Comparison of ENCODE assay signal across 20 cellular contexts in the genomic region with DNA sequence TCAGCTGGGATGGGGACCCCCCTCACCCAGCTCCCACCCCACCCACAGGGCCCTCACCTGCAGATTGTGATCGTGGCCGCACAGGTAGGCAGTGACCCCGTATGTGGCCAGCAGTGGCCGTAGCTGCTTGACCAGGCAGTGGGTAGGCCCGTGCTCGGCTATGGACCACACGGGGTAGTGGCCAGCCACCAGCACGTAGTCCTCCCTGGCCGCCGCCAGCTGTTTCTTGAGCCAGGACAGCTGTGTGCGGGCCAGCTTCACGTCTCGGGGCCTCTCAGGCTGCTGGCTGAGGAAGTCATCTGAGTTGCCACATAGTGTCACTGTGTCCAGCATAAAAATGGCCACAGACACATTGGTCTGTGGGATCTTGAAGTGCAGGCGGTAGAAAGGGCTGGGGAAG. TPM values are rescaled to one million over a fixed set of nuclear protein-coding genes. Genes with fewer than 3 reads are reported as not detected.
DNase-seq lines count a peak whose midpoint lies in the region; ATAC-seq and TF ChIP-seq lines count a peak whose summit lies in the region.
"Had no signal": no experiment of that assay in that cellular context is flagged by ENCODE, and none has a peak within 500 bp of the region (broad histone marks: within the 10 kb centered on the region; RNA-seq: fewer than 3 reads in every experiment).

No MANE protein-coding gene starts in this region.

- H3K9me3 ChIP-seq in naive thymus-derived CD4-positive, alpha-beta T cell (ENCODE audit: control insufficient read depth in 2 of 3, low read length in 3 of 3) = no peaks in the 10 kb centered on the region
- H3K9me3 ChIP-seq in upper lobe of right lung (no peaks in the 10 kb centered on the region), mucosa of descending colon (no peaks in the 10 kb centered on the region), esophagus squamous epithelium (no peaks in the 10 kb centered on the region), stomach (no peaks in the 10 kb centered on the region)
- H3K9me3 ChIP-seq: BE2C, MG63 had no signal

- H3K27me3 ChIP-seq in naive thymus-derived CD4-positive, alpha-beta T cell (ENCODE audit: control insufficient read depth in 2 of 2, insufficient read depth in 2 of 2, low read length in 2 of 2) = no peaks in the 10 kb centered on the region
- H3K27me3 ChIP-seq in upper lobe of right lung = no peaks in the 10 kb centered on the region
- no peaks in the 10 kb centered on the region for H3K27me3 ChIP-seq in esophagus squamous epithelium
- peaks cover 0 to 16% (median 0%) of the 10 kb centered on the region in 3 donors for H3K27me3 ChIP-seq in stomach
- H3K27me3 ChIP-seq: BE2C, MG63 had no signal

- no peak overlapping the region for H3K4me3 Mint-ChIP-seq in T-helper 2 cell treated with Interferon-gamma antibody and Interleukin-4, amounts not matched to agents 5 μg/mL and 100 μg/mL, for 36 hours
- H3K4me3 Mint-ChIP-seq in activated B cell treated with CpG ODN at 0.5 μM for 24 hours = no peak overlapping the region
- H3K4me3 Mint-ChIP-seq in naive thymus-derived CD4-positive, alpha-beta T cell = peak overlapping the region in 4 of 10 donors; percentile 12 to 45 (median 36)

- no peak for DNase-seq in T-helper 2 cell treated with Interferon-gamma antibody and Interleukin-4, amounts not matched to agents 5 μg/mL and 100 μg/mL, for 36 hours (ENCODE audit: low spot score)
- DNase-seq in T-helper 2 cell (no peak), activated B cell treated with CpG ODN at 0.5 μM for 24 hours (no peak), upper lobe of right lung (no peak), mucosa of descending colon (no peak), esophagus squamous epithelium (lab: John Stamatoyannopoulos, UW) (no peak), stomach (no peak)
- DNase-seq in naive thymus-derived CD4-positive, alpha-beta T cell = no peak
- DNase-seq: BE2C, DMS79 treated with DMSO at 0.1 percent for 48 hours, Karpas-422, MG63, NCI-H1092 treated with DMSO at 0.1 percent for 48 hours, NCI-H1694, NCI-H524, SHP77 had no signal

- ATAC-seq in activated B cell treated with CpG ODN at 0.5 μM for 24 hours (ENCODE audit: low read depth) = no peak
- no peak for ATAC-seq in naive thymus-derived CD4-positive, alpha-beta T cell
- ATAC-seq in upper lobe of right lung = peak; percentile 18
- ATAC-seq in mucosa of descending colon = no peak
- ATAC-seq: HCT116, Panc1 had no signal

- no peaks in the 10 kb centered on the region for H3K27me3 Mint-ChIP-seq in T-helper 2 cell treated with Interferon-gamma antibody and Interleukin-4, amounts not matched to agents 5 μg/mL and 100 μg/mL, for 36 hours (ENCODE audit: low read depth)
- no peaks in the 10 kb centered on the region for H3K27me3 Mint-ChIP-seq in activated B cell treated with CpG ODN at 0.5 μM for 24 hours
- H3K27me3 Mint-ChIP-seq in naive thymus-derived CD4-positive, alpha-beta T cell = no peaks in the 10 kb centered on the region

- H3K36me3 Mint-ChIP-seq in T-helper 2 cell treated with Interferon-gamma antibody and Interleukin-4, amounts not matched to agents 5 μg/mL and 100 μg/mL, for 36 hours (ENCODE audit: low read depth) = peaks cover 4% of the 10 kb centered on the region
- peaks cover 13% of the 10 kb centered on the region for H3K36me3 Mint-ChIP-seq in activated B cell treated with CpG ODN at 0.5 μM for 24 hours (ENCODE audit: low read depth)
- H3K36me3 Mint-ChIP-seq in naive thymus-derived CD4-positive, alpha-beta T cell = peaks cover 0 to 15% (median 0%) of the 10 kb centered on the region in 5 donors

- POLR2A ChIA-PET in activated B cell treated with CpG ODN at 0.5 μM for 24 hours (lab: Charles Lee) = interaction anchor here (0.5 to 9.2 kb wide), 7 partner anchors 6 to 1073 kb away, joined by 3 to 314 read pairs (median 3); a partner anchor contains a TSS
- POLR2A ChIA-PET in naive thymus-derived CD4-positive, alpha-beta T cell (lab: Charles Lee) = no interaction called here

- WGBS in esophagus squamous epithelium, 2 donors = 89 to 94% methylated on average over 5 to 8 of the region's 14 CpGs
- 82 to 92% (median 90%) methylated on average over 14 of the region's 14 CpGs for WGBS in stomach, 5 donors

- peaks cover 0 to 18% (median 0%) of the 10 kb centered on the region in 3 experiments for H3K36me3 ChIP-seq in naive thymus-derived CD4-positive, alpha-beta T cell (ENCODE audit: control insufficient read depth in 2 of 3, insufficient read depth in 3 of 3, low read length in 3 of 3)
- no peaks in the 10 kb centered on the region for H3K36me3 ChIP-seq in upper lobe of right lung
- H3K36me3 ChIP-seq in mucosa of descending colon (ENCODE audit: low read depth) = no peaks in the 10 kb centered on the region
- H3K36me3 ChIP-seq in esophagus squamous epithelium = peaks cover 0 to 16% (median 7%) of the 10 kb centered on the region in 3 donors
- H3K36me3 ChIP-seq in stomach = peaks cover 0 to 18% (median 5%) of the 10 kb centered on the region in 4 donors
- H3K36me3 ChIP-seq: BE2C, MG63 had no signal

- H3K9me3 Mint-ChIP-seq in T-helper 2 cell treated with Interferon-gamma antibody and Interleukin-4, amounts not matched to agents 5 μg/mL and 100 μg/mL, for 36 hours = no peaks in the 10 kb centered on the region
- no peaks in the 10 kb centered on the region for H3K9me3 Mint-ChIP-seq in activated B cell treated with CpG ODN at 0.5 μM for 24 hours
- H3K9me3 Mint-ChIP-seq in naive thymus-derived CD4-positive, alpha-beta T cell = no peaks in the 10 kb centered on the region

- peaks cover 5 to 28% of the 10 kb centered on the region in 2 donors for H3K4me1 ChIP-seq in naive thymus-derived CD4-positive, alpha-beta T cell (ENCODE audit: control insufficient read depth in 2 of 2, insufficient read depth in 2 of 2, low read length in 2 of 2)
- peaks cover 24% of the 10 kb centered on the region for H3K4me1 ChIP-seq in upper lobe of right lung
- H3K4me1 ChIP-seq in mucosa of descending colon (ENCODE audit: low read depth) = peaks cover 2% of the 10 kb centered on the region
- H3K4me1 ChIP-seq in esophagus squamous epithelium = peaks cover 12 to 40% (median 21%) of the 10 kb centered on the region in 3 donors
- peaks cover 12 to 40% (median 37%) of the 10 kb centered on the region in 4 donors for H3K4me1 ChIP-seq in stomach

- H3K4me3 ChIP-seq in naive thymus-derived CD4-positive, alpha-beta T cell (ENCODE audit: low read length) = no peak overlapping the region
- peak overlapping the region; percentile 58 for H3K4me3 ChIP-seq in upper lobe of right lung
- no peak overlapping the region for H3K4me3 ChIP-seq in mucosa of descending colon
- no peak overlapping the region for H3K4me3 ChIP-seq in esophagus squamous epithelium
- no peak overlapping the region for H3K4me3 ChIP-seq in stomach
- H3K4me3 ChIP-seq: MG63 had no signal

- TF ChIP-seq POLR2A in esophagus squamous epithelium (IDR thresholded peaks at IDR 0.05) (no peak), stomach (IDR thresholded peaks at IDR 0.05) (no peak)

- H3K4me1 Mint-ChIP-seq in T-helper 2 cell treated with Interferon-gamma antibody and Interleukin-4, amounts not matched to agents 5 μg/mL and 100 μg/mL, for 36 hours (ENCODE audit: low read depth) = peaks cover 10% of the 10 kb centered on the region
- peaks cover 76% of the 10 kb centered on the region for H3K4me1 Mint-ChIP-seq in activated B cell treated with CpG ODN at 0.5 μM for 24 hours
- peaks cover 5 to 35% (median 21%) of the 10 kb centered on the region in 7 donors for H3K4me1 Mint-ChIP-seq in naive thymus-derived CD4-positive, alpha-beta T cell

- H3K27ac ChIP-seq in naive thymus-derived CD4-positive, alpha-beta T cell (ENCODE audit: low read depth, low read length) = no peak overlapping the region
- H3K27ac ChIP-seq in upper lobe of right lung (peak overlapping the region; percentile 47), esophagus squamous epithelium (no peak overlapping the region), stomach (no peak overlapping the region)
- H3K27ac ChIP-seq: 22Rv1 had no signal

- CTCF ChIA-PET in activated B cell treated with CpG ODN at 0.5 μM for 24 hours (lab: Charles Lee) = no interaction called here
- CTCF ChIA-PET in naive thymus-derived CD4-positive, alpha-beta T cell (lab: Charles Lee) = interaction anchor here (0.5 to 0.6 kb wide), 2 partner anchors 33 to 586 kb away, joined by 3 to 4 read pairs; a partner anchor contains a TSS

- intact Hi-C loops in activated B cell treated with CpG ODN at 0.5 μM for 24 hours (cut with micrococcal nuclease) = no loop called here
- intact Hi-C loops in naive thymus-derived CD4-positive, alpha-beta T cell (cut with micrococcal nuclease) = no loop called here
- intact Hi-C loops in upper lobe of right lung (cut with DNase I) = no loop called here
- intact Hi-C loops in mucosa of descending colon (cut with DNase I, micrococcal nuclease) = loop anchor here in 1 of 2 donors (10.0 kb wide), 1 partner anchor 81 kb away; no protein-coding TSS in a partner anchor
- intact Hi-C loops in esophagus squamous epithelium (cut with DNase I) = no loop called here
- intact Hi-C loops in stomach (cut with DNase I; ENCODE audit: low total_unique reads) = no loop called here

- TF ChIP-seq EP300 in stomach (IDR thresholded peaks at IDR 0.05) = no peak

- TF ChIP-seq CTCF in activated B cell treated with CpG ODN at 0.5 μM for 24 hours (IDR thresholded peaks at IDR 0.05) (no peak), upper lobe of right lung (IDR thresholded peaks at IDR 0.05) (no peak), mucosa of descending colon (IDR thresholded peaks at IDR 0.05) (no peak), esophagus squamous epithelium (IDR thresholded peaks at IDR 0.05) (no peak), stomach (IDR thresholded peaks at IDR 0.05) (no peak)

- H3K27ac Mint-ChIP-seq in T-helper 2 cell treated with Interferon-gamma antibody and Interleukin-4, amounts not matched to agents 5 μg/mL and 100 μg/mL, for 36 hours = peak overlapping the region; percentile 31
- H3K27ac Mint-ChIP-seq in activated B cell treated with CpG ODN at 0.5 μM for 24 hours = peak overlapping the region; percentile 19
- H3K27ac Mint-ChIP-seq in naive thymus-derived CD4-positive, alpha-beta T cell = peak overlapping the region in 5 of 9 donors; percentile 46 to 75 (median 67)

RNA-seq across cellular contexts. Expression of a gene that starts 1.3 kb away (rescaled TPM):
- 47.6 and 50.9 TPM in 2 replicates for total RNA-seq in activated B cell treated with CpG ODN at 0.5 μM for 24 hours
- total RNA-seq in naive thymus-derived CD4-positive, alpha-beta T cell = 10 to 100 TPM; 17.4 to 29.6 (median 23.9) TPM
- 10 to 100 TPM; 14.7 to 21.5 TPM for polyA plus RNA-seq in naive thymus-derived CD4-positive, alpha-beta T cell
- total RNA-seq in upper lobe of right lung = 429 TPM
- 10 to 100 TPM; 24.3 to 35.1 (median 24.9) TPM for total RNA-seq in mucosa of descending colon
- total RNA-seq in esophagus squamous epithelium = 10 to 100 TPM; 12.2 to 61.9 (median 33.0) TPM
- 10 to 100 TPM in 2 of 5 donors, 1 to 10 TPM in 2, not detected in 1; 6.1 to 47.5 (median 25.3) TPM for total RNA-seq in stomach
- 10 to 100 TPM; 48.9 to 67.9 (median 67.4) TPM for polyA plus RNA-seq in stomach
- total RNA-seq: G401 had no signal

RNA-seq across cellular contexts. Expression of a gene that starts 17.2 kb away (rescaled TPM):
- total RNA-seq in activated B cell treated with CpG ODN at 0.5 μM for 24 hours = 61.7 and 66.1 TPM in 2 replicates
- total RNA-seq in naive thymus-derived CD4-positive, alpha-beta T cell = 10 to 100 TPM; 34.0 to 59.8 (median 41.9) TPM
- 10 to 100 TPM; 80.0 to 95.5 TPM for polyA plus RNA-seq in naive thymus-derived CD4-positive, alpha-beta T cell
- total RNA-seq in upper lobe of right lung = 44.3 TPM
- total RNA-seq in mucosa of descending colon = 10 to 100 TPM; 33.7 to 47.4 (median 42.6) TPM
- 10 to 100 TPM; 21.7 to 31.6 (median 28.6) TPM for total RNA-seq in esophagus squamous epithelium
- 10 to 100 TPM in 4 of 5 donors, 1 to 10 TPM in 1; 2.3 to 25.5 (median 21.4) TPM for total RNA-seq in stomach
- polyA plus RNA-seq in stomach = 10 to 100 TPM; 87.0 to 96.4 (median 93.1) TPM

RNA-seq across cellular contexts. Expression of a gene that starts 21.1 kb away (rescaled TPM):
- 17.0 and 17.6 TPM in 2 replicates for total RNA-seq in activated B cell treated with CpG ODN at 0.5 μM for 24 hours
- total RNA-seq in naive thymus-derived CD4-positive, alpha-beta T cell = 10 to 100 TPM in 3 of 5 experiments, 1 to 10 TPM in 2; 5.2 to 15.4 (median 12.3) TPM
- polyA plus RNA-seq in naive thymus-derived CD4-positive, alpha-beta T cell = 10 to 100 TPM; 10.7 to 12.3 TPM
- total RNA-seq in upper lobe of right lung = 11.6 TPM
- 10 to 100 TPM in 2 of 3 donors, 1 to 10 TPM in 1; 8.7 to 10.9 (median 10.5) TPM for total RNA-seq in mucosa of descending colon
- 1 to 10 TPM; 3.5 to 9.2 (median 6.5) TPM for total RNA-seq in esophagus squamous epithelium
- total RNA-seq in stomach = 10 to 100 TPM in 2 of 5 donors, 1 to 10 TPM in 2, not detected in 1; 1.4 to 21.7 (median 10.7) TPM
- polyA plus RNA-seq in stomach = 1 to 10 TPM; 5.5 to 6.4 (median 6.3) TPM

RNA-seq across cellular contexts. Expression of a gene that starts 37.5 kb away (rescaled TPM):
- total RNA-seq in activated B cell treated with CpG ODN at 0.5 μM for 24 hours = not detected in 2 replicates
- not detected for total RNA-seq in naive thymus-derived CD4-positive, alpha-beta T cell
- polyA plus RNA-seq in naive thymus-derived CD4-positive, alpha-beta T cell = not detected
- 27.3 TPM for total RNA-seq in upper lobe of right lung
- 1,000 to 10,000 TPM in 1 of 3 donors, 10 to 100 TPM in 2; 19.3 to 1,130 (median 71.6) TPM for total RNA-seq in mucosa of descending colon
- total RNA-seq in esophagus squamous epithelium = 100 to 1,000 TPM in 1 of 4 donors, 10 to 100 TPM in 3; 20.4 to 437 (median 45.0) TPM
- total RNA-seq in stomach = 1,000 to 10,000 TPM in 1 of 5 donors, 100 to 1,000 TPM in 4; 205 to 1,183 (median 570) TPM
- 100 to 1,000 TPM in 1 of 3 donors, 10 to 100 TPM in 2; 70.2 to 585 (median 70.6) TPM for polyA plus RNA-seq in stomach

RNA-seq across cellular contexts. Expression of a gene that starts 47.3 kb away (rescaled TPM):
- total RNA-seq in activated B cell treated with CpG ODN at 0.5 μM for 24 hours = 49.3 and 54.2 TPM in 2 replicates
- 10 to 100 TPM; 25.8 to 50.3 (median 32.5) TPM for total RNA-seq in naive thymus-derived CD4-positive, alpha-beta T cell
- polyA plus RNA-seq in naive thymus-derived CD4-positive, alpha-beta T cell = 10 to 100 TPM; 36.0 to 46.2 TPM
- 44.8 TPM for total RNA-seq in upper lobe of right lung
- 10 to 100 TPM; 57.9 to 69.6 (median 59.1) TPM for total RNA-seq in mucosa of descending colon
- 10 to 100 TPM; 41.4 to 47.1 (median 43.1) TPM for total RNA-seq in esophagus squamous epithelium
- total RNA-seq in stomach = 100 to 1,000 TPM in 1 of 5 donors, 10 to 100 TPM in 4; 15.6 to 119 (median 49.0) TPM
- polyA plus RNA-seq in stomach = 10 to 100 TPM; 93.2 to 96.5 (median 95.1) TPM
